Comparison of ENCODE assay signal across 35 cellular contexts in genomic region chr5:4797445-4797844, GRCh38.
"Had no signal": no experiment of that assay in that cellular context is flagged by ENCODE, and none has a peak within 500 bp of the region (broad histone marks: within the 10 kb centered on the region; RNA-seq: fewer than 3 reads in every experiment).

No MANE protein-coding gene starts in this region.

- H3K27ac Mint-ChIP-seq: activated naive CD4-positive, alpha-beta T cell treated with anti-CD3 and anti-CD28 coated beads for 36 hours; activated naive CD4-positive, alpha-beta T cell treated with anti-CD3 and anti-CD28 coated beads, Interleukin-2, amount 10 ng/mL, durations not matched to agents 7 days and 5 days; activated naive CD4-positive, alpha-beta T cell treated with anti-CD3 and anti-CD28 coated beads, Interleukin-2, amount 50 U/mL, for 24 hours; activated naive CD4-positive, alpha-beta T cell treated with anti-CD3 and anti-CD28 coated beads, Interleukin-2, amount 50 U/mL, for 72 hours; activated naive CD8-positive, alpha-beta T cell; activated naive CD8-positive, alpha-beta T cell treated with anti-CD3 and anti-CD28 coated beads for 36 hours; activated naive CD8-positive, alpha-beta T cell treated with anti-CD3 and anti-CD28 coated beads, Interleukin-2, amount 10 ng/mL, durations not matched to agents 7 days and 5 days; activated naive CD8-positive, alpha-beta T cell treated with anti-CD3 and anti-CD28 coated beads, Interleukin-2, amount 50 U/mL, for 24 hours; activated T-cell treated with anti-CD3 and anti-CD28 coated beads, Interleukin-2, amount 50 U/mL, for 72 hours; activated T-helper 1 cell treated with anti-CD3 and anti-CD28 coated beads, Interleukin-12 subunit alpha, Interleukin-12 subunit beta, Interleukin-2, Interleukin-4 antibody, amounts not matched to agents 30 ng/mL and 10 ng/mL and 1 ng/mL, durations not matched to agents 14 hours and 24 hours and 36 hours; activated T-helper 17 cell treated with anti-CD3 and anti-CD28 coated beads, Interleukin-2, amount 50 U/mL, for 72 hours; activated T-helper 2 cell treated with anti-CD3 and anti-CD28 coated beads, Interferon-gamma antibody, Interleukin-2, Interleukin-4, amounts not matched to agents 10 μg/mL and 5 μg/mL and 100 μg/mL, durations not matched to agents 14 hours and 24 hours and 36 hours; brain had no signal

- H3K4me3 ChIP-seq: adrenal gland, ascending aorta, body of pancreas, breast epithelium, cardiac muscle cell had no signal

- H3K4me1 Mint-ChIP-seq: activated naive CD4-positive, alpha-beta T cell treated with anti-CD3 and anti-CD28 coated beads, Interleukin-2, amount 10 ng/mL, durations not matched to agents 7 days and 5 days; activated naive CD4-positive, alpha-beta T cell treated with anti-CD3 and anti-CD28 coated beads, Interleukin-2, amount 50 U/mL, for 24 hours; activated naive CD8-positive, alpha-beta T cell treated with anti-CD3 and anti-CD28 coated beads for 36 hours; activated naive CD8-positive, alpha-beta T cell treated with anti-CD3 and anti-CD28 coated beads, Interleukin-2, amount 10 ng/mL, durations not matched to agents 7 days and 5 days; activated naive CD8-positive, alpha-beta T cell treated with anti-CD3 and anti-CD28 coated beads, Interleukin-2, amount 50 U/mL, for 24 hours; activated T-helper 17 cell treated with anti-CD3 and anti-CD28 coated beads, Interleukin-2, amount 50 U/mL, for 72 hours; brain; central memory CD8-positive, alpha-beta T cell had no signal

- H3K27me3 Mint-ChIP-seq: activated naive CD4-positive, alpha-beta T cell treated with anti-CD3 and anti-CD28 coated beads, Interleukin-2, amount 10 ng/mL, durations not matched to agents 7 days and 5 days; activated naive CD4-positive, alpha-beta T cell treated with anti-CD3 and anti-CD28 coated beads, Interleukin-2, amount 50 U/mL, for 24 hours; activated naive CD8-positive, alpha-beta T cell; activated naive CD8-positive, alpha-beta T cell treated with anti-CD3 and anti-CD28 coated beads for 36 hours; activated naive CD8-positive, alpha-beta T cell treated with anti-CD3 and anti-CD28 coated beads, Interleukin-2, amount 10 ng/mL, durations not matched to agents 7 days and 5 days; activated naive CD8-positive, alpha-beta T cell treated with anti-CD3 and anti-CD28 coated beads, Interleukin-2, amount 50 U/mL, for 24 hours; activated T-helper 17 cell treated with anti-CD3 and anti-CD28 coated beads, Interleukin-2, amount 50 U/mL, for 72 hours; central memory CD8-positive, alpha-beta T cell had no signal

- H3K36me3 Mint-ChIP-seq: activated naive CD4-positive, alpha-beta T cell treated with anti-CD3 and anti-CD28 coated beads, Interleukin-2, amount 10 ng/mL, durations not matched to agents 7 days and 5 days; activated naive CD4-positive, alpha-beta T cell treated with anti-CD3 and anti-CD28 coated beads, Interleukin-2, amount 50 U/mL, for 24 hours; activated naive CD4-positive, alpha-beta T cell treated with anti-CD3 and anti-CD28 coated beads, Interleukin-2, amount 50 U/mL, for 72 hours; activated naive CD8-positive, alpha-beta T cell; activated naive CD8-positive, alpha-beta T cell treated with anti-CD3 and anti-CD28 coated beads for 36 hours; activated naive CD8-positive, alpha-beta T cell treated with anti-CD3 and anti-CD28 coated beads, Interleukin-2, amount 10 ng/mL, durations not matched to agents 7 days and 5 days; brain had no signal

- H3K27me3 ChIP-seq: adrenal gland, ascending aorta, body of pancreas, brain microvascular endothelial cell, breast epithelium, cardiac muscle cell had no signal

- H3K9me3 Mint-ChIP-seq: activated naive CD8-positive, alpha-beta T cell treated with anti-CD3 and anti-CD28 coated beads for 36 hours; activated naive CD8-positive, alpha-beta T cell treated with anti-CD3 and anti-CD28 coated beads, Interleukin-2, amount 10 ng/mL, durations not matched to agents 7 days and 5 days; activated T-cell treated with anti-CD3 and anti-CD28 coated beads, Interleukin-2, amount 50 U/mL, for 4 hours; brain had no signal

- H3K9me3 ChIP-seq: adrenal gland, ascending aorta, body of pancreas, breast epithelium had no signal

- DNase-seq: activated effector memory CD4-positive, alpha-beta T cell treated with anti-CD3 and anti-CD28 coated beads, Interleukin-2, amount 50 U/mL, for 16 hours; activated effector memory CD4-positive, alpha-beta T cell treated with Interleukin-2 at 50 U/mL for 16 hours; activated gamma-delta T cell; activated gamma-delta T cell treated with Interleukin-2 at 50 U/mL for 16 hours; activated naive CD4-positive, alpha-beta T cell; activated naive CD4-positive, alpha-beta T cell treated with anti-CD3 and anti-CD28 coated beads for 36 hours; activated naive CD4-positive, alpha-beta T cell treated with anti-CD3 and anti-CD28 coated beads, Interleukin-2, amount 10 ng/mL, durations not matched to agents 7 days and 5 days; activated naive CD4-positive, alpha-beta T cell treated with anti-CD3 and anti-CD28 coated beads, Interleukin-2, amount 50 U/mL, for 16 hours; activated naive CD4-positive, alpha-beta T cell treated with Interleukin-2 at 50 U/mL for 16 hours; activated naive CD8-positive, alpha-beta T cell treated with anti-CD3 and anti-CD28 coated beads for 36 hours; activated naive CD8-positive, alpha-beta T cell treated with anti-CD3 and anti-CD28 coated beads, Interleukin-2, amount 10 ng/mL, durations not matched to agents 7 days and 5 days; activated naive CD8-positive, alpha-beta T cell treated with anti-CD3 and anti-CD28 coated beads, Interleukin-2, amount 50 U/mL, for 24 hours; activated T-cell treated with anti-CD3 and anti-CD28 coated beads, Interleukin-2, amount 50 U/mL, for 4 hours; activated T-cell treated with anti-CD3 and anti-CD28 coated beads, Interleukin-2, amount 50 U/mL, for 48 hours; activated T-cell treated with anti-CD3 and anti-CD28 coated beads, Interleukin-2, amount 50 U/mL, for 72 hours; adrenal gland; amniotic stem cell; amygdala; anterior cingulate cortex; aorta; body of pancreas; brain microvascular endothelial cell; central memory CD4-positive, alpha-beta T cell; cerebellar nuclear complex had no signal

- H3K4me3 Mint-ChIP-seq: activated naive CD4-positive, alpha-beta T cell treated with anti-CD3 and anti-CD28 coated beads for 36 hours; activated naive CD4-positive, alpha-beta T cell treated with anti-CD3 and anti-CD28 coated beads, Interleukin-2, amount 10 ng/mL, durations not matched to agents 7 days and 5 days; activated naive CD4-positive, alpha-beta T cell treated with anti-CD3 and anti-CD28 coated beads, Interleukin-2, amount 50 U/mL, for 24 hours; activated naive CD8-positive, alpha-beta T cell; activated naive CD8-positive, alpha-beta T cell treated with anti-CD3 and anti-CD28 coated beads for 36 hours; activated naive CD8-positive, alpha-beta T cell treated with anti-CD3 and anti-CD28 coated beads, Interleukin-2, amount 10 ng/mL, durations not matched to agents 7 days and 5 days; activated naive CD8-positive, alpha-beta T cell treated with anti-CD3 and anti-CD28 coated beads, Interleukin-2, amount 50 U/mL, for 24 hours; activated T-cell treated with anti-CD3 and anti-CD28 coated beads, Interleukin-2, amount 50 U/mL, for 4 hours; activated T-cell treated with anti-CD3 and anti-CD28 coated beads, Interleukin-2, amount 50 U/mL, for 72 hours; activated T-helper 1 cell treated with anti-CD3 and anti-CD28 coated beads, Interleukin-12 subunit alpha, Interleukin-12 subunit beta, Interleukin-2, Interleukin-4 antibody, amounts not matched to agents 30 ng/mL and 10 ng/mL and 1 ng/mL, durations not matched to agents 14 hours and 24 hours and 36 hours; activated T-helper 17 cell treated with anti-CD3 and anti-CD28 coated beads, Interleukin-2, amount 50 U/mL, for 72 hours; brain; central memory CD8-positive, alpha-beta T cell had no signal

- H3K4me1 ChIP-seq: adrenal gland, ascending aorta, body of pancreas, breast epithelium had no signal

- H3K27ac ChIP-seq: adrenal gland, ascending aorta, body of pancreas, brain microvascular endothelial cell, breast epithelium, cardiac muscle cell had no signal

- H3K36me3 ChIP-seq: adrenal gland, ascending aorta, brain microvascular endothelial cell, breast epithelium, cardiac muscle cell had no signal

- ATAC-seq: activated naive CD4-positive, alpha-beta T cell treated with anti-CD3 and anti-CD28 coated beads, Interleukin-2, amount 50 U/mL, for 72 hours; activated naive CD8-positive, alpha-beta T cell treated with anti-CD3 and anti-CD28 coated beads, Interleukin-2, amount 50 U/mL, for 24 hours; activated T-cell treated with anti-CD3 and anti-CD28 coated beads, Interleukin-2, amount 50 U/mL, for 4 hours; activated T-cell treated with anti-CD3 and anti-CD28 coated beads, Interleukin-2, amount 50 U/mL, for 72 hours; activated T-helper 17 cell treated with anti-CD3 and anti-CD28 coated beads, Interleukin-2, amount 50 U/mL, for 72 hours; body of pancreas had no signal
